9 cellular contexts compared by ENCODE assay signal in genomic region chr7:19404912-19405329, GRCh38.
DNase-seq lines count a peak whose midpoint lies in the region; ATAC-seq lines count a peak whose summit lies in the region.
"Had no signal": no experiment of that assay in that cellular context is flagged by ENCODE, and none has a peak within 500 bp of the region (broad histone marks: within the 10 kb centered on the region; RNA-seq: fewer than 3 reads in every experiment).

No MANE protein-coding gene starts in this region.

- no peak for ATAC-seq in GM18517 (IDR thresholded peaks at IDR 0.05; ENCODE audit: unreplicated experiment)
- ATAC-seq: body of pancreas had no signal

- no peak overlapping the region for H3K4me2 ChIP-seq in mesendoderm (ENCODE audit: low read length)

- no peaks in the 10 kb centered on the region for H3K36me3 ChIP-seq in mesendoderm (ENCODE audit: control insufficient read depth, insufficient read depth, low read length)

- H4K8ac ChIP-seq in mesendoderm (ENCODE audit: low read depth, low read length) = no peak overlapping the region

- no peak overlapping the region for H3K56ac ChIP-seq in mesendoderm (ENCODE audit: low read length)

- no peak overlapping the region for H2BK5ac ChIP-seq in mesendoderm (ENCODE audit: low read length)

- no peak overlapping the region for H2AK5ac ChIP-seq in mesendoderm (ENCODE audit: low read length)

- no peaks in the 10 kb centered on the region for H3K4me1 ChIP-seq in mesendoderm (ENCODE audit: control insufficient read depth, low read depth, low read length)
- H3K4me1 ChIP-seq: body of pancreas had no signal

- no peaks in the 10 kb centered on the region for H3K27me3 ChIP-seq in mesendoderm (ENCODE audit: insufficient read depth, low read length, poor library complexity)
- H3K27me3 ChIP-seq: body of pancreas had no signal

- H2BK15ac ChIP-seq in mesendoderm (replicated peaks; ENCODE audit: low read depth) = no peak overlapping the region

- no peak overlapping the region for H3K4me3 ChIP-seq in mesendoderm (ENCODE audit: low read length)
- H3K4me3 ChIP-seq: body of pancreas had no signal

- H3K79me2 ChIP-seq in mesendoderm (ENCODE audit: control insufficient read depth, insufficient read depth, low read length) = no peaks in the 10 kb centered on the region

- no peak overlapping the region for H3K27ac ChIP-seq in mesendoderm (ENCODE audit: low read depth, low read length)
- H3K27ac ChIP-seq: body of pancreas had no signal

- H3K79me1 ChIP-seq in mesendoderm (ENCODE audit: low read length) = no peaks in the 10 kb centered on the region

- H3K9ac ChIP-seq in mesendoderm (ENCODE audit: low read length) = no peak overlapping the region

- H2BK120ac ChIP-seq in mesendoderm (ENCODE audit: low read depth, low read length) = no peak overlapping the region

- no peak overlapping the region for H4K5ac ChIP-seq in mesendoderm (ENCODE audit: low read length)

- H3K4ac ChIP-seq in mesendoderm (ENCODE audit: low read depth, low read length) = no peak overlapping the region

- no peak overlapping the region for H3K23ac ChIP-seq in mesendoderm (ENCODE audit: low read length)

- WGBS in mesendoderm (ENCODE audit: extremely low coverage, insufficient coverage, low lambda C conversion rate) = no CpG with 5 or more reads among the region's 3 CpGs

- no peak overlapping the region for H3K18ac ChIP-seq in mesendoderm (ENCODE audit: low read length)

- peak; percentile 42 for DNase-seq in DMS 273 treated with DMSO at 0.1 percent for 48 hours (lab: John Stamatoyannopoulos, UW)
- peak; percentile 100 for DNase-seq in LHCN-M2 (ENCODE audit: low read depth)
- DNase-seq in astrocyte of the hippocampus (ENCODE audit: low read depth, low spot score) = peak; percentile 95
- DNase-seq in mesendoderm = peak; percentile 87
- DNase-seq in cortex of kidney (lab: John Stamatoyannopoulos, UW) = no peak
- DNase-seq in NCI-H2029 treated with DMSO at 0.1 percent for 48 hours (lab: John Stamatoyannopoulos, UW) = no peak
- no peak for DNase-seq in GM19238 (ENCODE audit: insufficient read length, low spot score)
- DNase-seq: body of pancreas had no signal

Comparison
In these comparisons a context has a peak if more than half of its experiments do, and no peak if none do; other contexts are left out.
1. DNase-seq: peak in DMS 273 treated with DMSO at 0.1 percent for 48 hours (single experiment), LHCN-M2 (single experiment), astrocyte of the hippocampus (single experiment) and mesendoderm (single experiment); none in cortex of kidney (single experiment), NCI-H2029 treated with DMSO at 0.1 percent for 48 hours (single experiment) and GM19238 (single experiment).